ENCODE assay signal across 18 cellular contexts in genomic region chr14:103898711-103899110, GRCh38. TPM values are rescaled to one million over a fixed set of nuclear protein-coding genes. Genes with fewer than 3 reads are reported as not detected.
DNase-seq lines count a peak whose midpoint lies in the region; ATAC-seq, FAIRE-seq and TF ChIP-seq lines count a peak whose summit lies in the region.
"Had no signal": no experiment of that assay in that cellular context is flagged by ENCODE, and none has a peak within 500 bp of the region (broad histone marks: within the 10 kb centered on the region; RNA-seq: fewer than 3 reads in every experiment).

No MANE protein-coding gene starts in this region.

- no TSS peak for BruUV-seq in HepG2 (replicated peaks; lab: Mats Ljungman, UMichigan)

- peaks cover 4% of the 10 kb centered on the region in 2 donors for H3K9me3 Mint-ChIP-seq in stimulated activated naive B cell treated with anti-CD40 and anti-IgM and Interleukin-4, amounts not matched to agents 10 μg/mL and 1 μg/mL and 100 μg/mL, for 72 hours
- H3K9me3 Mint-ChIP-seq: CD8-positive, alpha-beta memory T cell had no signal

- peaks cover 5% of the 10 kb centered on the region in 2 donors for H3K27me3 Mint-ChIP-seq in stimulated activated naive B cell treated with anti-CD40 and anti-IgM and Interleukin-4, amounts not matched to agents 10 μg/mL and 1 μg/mL and 100 μg/mL, for 72 hours

- TF ChIP-seq POLR2A in HepG2 (IDR thresholded peaks at IDR 0.05; ENCODE audit: insufficient read depth in 1 of 2, low read depth in 2 of 2, low read length in 2 of 2): no peak
- no peak for TF ChIP-seq POLR2A in right lobe of liver (IDR thresholded peaks at IDR 0.05)

- H3K36me3 ChIP-seq in HepG2 (replicated peaks in 1 of 2; ENCODE audit: control insufficient read depth in 1 of 2, insufficient read depth in 2 of 2, low read length in 2 of 2): no peaks in the 10 kb centered on the region
- H3K36me3 ChIP-seq in right lobe of liver: no peaks in the 10 kb centered on the region
- no peaks in the 10 kb centered on the region for H3K36me3 ChIP-seq in osteoblast (ENCODE audit: insufficient read depth, low read length)
- H3K36me3 ChIP-seq: BLaER1 had no signal

- H2AFZ ChIP-seq in HepG2 (ENCODE audit: low read length) (no peak overlapping the region), osteoblast (ENCODE audit: low read length) (no peak overlapping the region)
- H2AFZ ChIP-seq: GM23248 had no signal

- ATAC-seq in HepG2 (peak; percentile 17; the same call in 2 of the 3 replicates), right lobe of liver (no peak), esophagus mucosa (peak; percentile 24)
- no peak for ATAC-seq in stimulated activated naive B cell treated with anti-CD40 and anti-IgM and Interleukin-4, amounts not matched to agents 10 μg/mL and 1 μg/mL and 100 μg/mL, for 72 hours (replicated peaks)

- no peaks in the 10 kb centered on the region for H4K20me1 ChIP-seq in HepG2 (ENCODE audit: insufficient read depth, low read length)
- no peaks in the 10 kb centered on the region for H4K20me1 ChIP-seq in osteoblast (ENCODE audit: insufficient read depth, low read length)
- H4K20me1 ChIP-seq: BLaER1 had no signal

- peaks cover 0 to 2% of the 10 kb centered on the region in 2 donors for H3K4me1 Mint-ChIP-seq in stimulated activated naive B cell treated with anti-CD40 and anti-IgM and Interleukin-4, amounts not matched to agents 10 μg/mL and 1 μg/mL and 100 μg/mL, for 72 hours

- no peak overlapping the region for H3K9ac ChIP-seq in HepG2 (ENCODE audit: insufficient read depth, low read depth, low read length)
- H3K9ac ChIP-seq: BLaER1, GM23248 had no signal

- no peaks in the 10 kb centered on the region; a peak in 1 of 5 replicates for H3K27me3 ChIP-seq in HepG2 (ENCODE audit: control insufficient read depth in 1 of 2, insufficient read depth in 2 of 2, low read length in 2 of 2)
- H3K27me3 ChIP-seq in right lobe of liver: no peaks in the 10 kb centered on the region
- H3K27me3 ChIP-seq in osteoblast (ENCODE audit: insufficient read depth, low read length): no peaks in the 10 kb centered on the region
- H3K27me3 ChIP-seq: BLaER1 had no signal

- in situ Hi-C loops in HepG2 (cut with HindIII; ENCODE audit: extremely low pct_ligation_motif_present, low pct_unique_long_range_greater_than_20kb): no loop called here

- H3K4me2 ChIP-seq in HepG2 (ENCODE audit: low read depth, low read length) (no peak overlapping the region; the same call in 1 of the 2 replicates), osteoblast (ENCODE audit: insufficient read depth, low read length) (no peak overlapping the region)
- H3K4me2 ChIP-seq: BLaER1 had no signal

- intact Hi-C loops in HepG2 (cut with micrococcal nuclease; ENCODE audit: unreplicated experiment): no loop called here
- intact Hi-C loops in right lobe of liver (cut with DNase I): no loop called here

- no peak overlapping the region for H3K4me3 ChIP-seq in HepG2 (replicated peaks in 1 of 3; ENCODE audit: insufficient read depth in 1 of 3, low read depth in 2 of 3, low read length in 3 of 3)
- no peak overlapping the region for H3K4me3 ChIP-seq in right lobe of liver
- no peak overlapping the region for H3K4me3 ChIP-seq in osteoblast (ENCODE audit: insufficient read depth, low read length)
- H3K4me3 ChIP-seq: BLaER1, GM23248 had no signal

- TF ChIP-seq RAD21 in HepG2 (CRISPR knock-in tag; IDR thresholded peaks at IDR 0.05): no peak

- no peak for FAIRE-seq in HepG2 (lab: Jason Lieb, UNC)

- WGBS in HepG2 (ENCODE audit: low lambda C conversion rate): no CpG with 5 or more reads among the region's 9 CpGs
- WGBS in right lobe of liver (ENCODE audit: insufficient coverage, low coverage, low lambda C conversion rate, missing lambda C conversion rate): no CpG with 5 or more reads among the region's 9 CpGs

- TF ChIP-seq CTCF in HepG2 (CRISPR knock-in tag; IDR thresholded peaks at IDR 0.05) (no peak), right lobe of liver (IDR thresholded peaks at IDR 0.05) (no peak), osteoblast (IDR thresholded peaks at IDR 0.05; ENCODE audit: extremely low read depth, low read depth, low read length) (no peak)

- TF ChIP-seq EP300 in HepG2 (IDR thresholded peaks at IDR 0.05; ENCODE audit: low read depth in 2 of 2, low read length in 2 of 2) (no peak), HepG2 (CRISPR knock-in tag; IDR thresholded peaks at IDR 0.05; ENCODE audit: borderline replicate concordance) (no peak)

- peaks cover 3 to 4% of the 10 kb centered on the region in 2 donors for H3K36me3 Mint-ChIP-seq in stimulated activated naive B cell treated with anti-CD40 and anti-IgM and Interleukin-4, amounts not matched to agents 10 μg/mL and 1 μg/mL and 100 μg/mL, for 72 hours

- CTCF ChIA-PET in HepG2 (lab: Yijun Ruan, JAX; ENCODE audit: low intra/inter-chr PET ratio, low total read pairs): no interaction called here

- no peak for DNase-seq in HepG2 (ENCODE audit: low spot score)
- DNase-seq in right lobe of liver: no peak
- peak; percentile 76 for DNase-seq in osteoblast (ENCODE audit: insufficient read length, low spot score, missing footprints)
- no peak for DNase-seq in 8988T
- DNase-seq in stimulated activated naive B cell treated with anti-CD40 and anti-IgM and Interleukin-4, amounts not matched to agents 10 μg/mL and 1 μg/mL and 100 μg/mL, for 72 hours: no peak
- DNase-seq in stimulated activated CD4-positive, alpha-beta T cell treated with anti-CD3 and anti-CD28 coated beads, Interleukin-1b, Interleukin-23, amount 100 ng/mL, for 48 hours: no peak
- DNase-seq: AML-193; Caco-2; CD8-positive, alpha-beta memory T cell; DMS53; GM23248; H9; HFFc6 had no signal

- no peak overlapping the region for H3K4me3 Mint-ChIP-seq in stimulated activated naive B cell treated with anti-CD40 and anti-IgM and Interleukin-4, amounts not matched to agents 10 μg/mL and 1 μg/mL and 100 μg/mL, for 72 hours
- H3K4me3 Mint-ChIP-seq: CD8-positive, alpha-beta memory T cell; H9; HFFc6 had no signal

- H3K27ac ChIP-seq in HepG2 (ENCODE audit: extremely low read length, insufficient read depth, low read length): no peak overlapping the region
- no peak overlapping the region for H3K27ac ChIP-seq in right lobe of liver
- H3K27ac ChIP-seq in osteoblast (ENCODE audit: low read depth, low read length): no peak overlapping the region
- H3K27ac ChIP-seq: 22Rv1, BLaER1, GM23248 had no signal

- POLR2A ChIA-PET in HepG2 (lab: Yijun Ruan, JAX): interaction anchor here (0.7 to 6.3 kb wide), 3 partner anchors 8 to 19 kb away, joined by 3 to 62 read pairs (median 4); no protein-coding TSS in a partner anchor

- H3K4me1 ChIP-seq in HepG2 (ENCODE audit: insufficient read depth, low read length) (peaks cover 57% of the 10 kb centered on the region), right lobe of liver (peaks cover 0 to 35% (median 13%) of the 10 kb centered on the region in 4 donors), osteoblast (ENCODE audit: insufficient read depth, low read length) (no peaks in the 10 kb centered on the region)
- H3K4me1 ChIP-seq: BLaER1, Caco-2 had no signal

- H3K9me3 ChIP-seq in HepG2 (ENCODE audit: low read length) (no peaks in the 10 kb centered on the region), right lobe of liver (no peaks in the 10 kb centered on the region), osteoblast (ENCODE audit: low read depth, low read length) (no peaks in the 10 kb centered on the region)
- H3K9me3 ChIP-seq: Caco-2 had no signal

- no peaks in the 10 kb centered on the region for H3K79me2 ChIP-seq in HepG2 (ENCODE audit: insufficient read depth, low read length)
- H3K79me2 ChIP-seq in osteoblast (ENCODE audit: insufficient read depth, low read length): no peaks in the 10 kb centered on the region

- H3K27ac Mint-ChIP-seq in stimulated activated naive B cell treated with anti-CD40 and anti-IgM and Interleukin-4, amounts not matched to agents 10 μg/mL and 1 μg/mL and 100 μg/mL, for 72 hours: no peak overlapping the region
- H3K27ac Mint-ChIP-seq: H9, HFFc6 had no signal

RNA-seq across cellular contexts. Expression of gene TDRD9, which starts 29.5 kb away (rescaled TPM):
- total RNA-seq in HepG2 (2016; rRNA removed; fragmentation: Illumina TruSeq; extraction: Trizol) (not detected in 2 replicates), right lobe of liver (under 1 TPM in 5 of 6 experiments, not detected in 1; 0.31 to 0.86 (median 0.43) TPM), esophagus mucosa (0.16 TPM), osteoblast (0.29 and 1.1 TPM in 2 replicates)
- not detected in 2 replicates for total RNA-seq in HepG2 (2016; cell fraction: cytosol; rRNA removed; fragmentation: Illumina TruSeq; extraction: Trizol; ENCODE audit: low read depth)
- not detected in 2 replicates for total RNA-seq in HepG2 (2016; cell fraction: insoluble cytoplasmic fraction; rRNA removed; fragmentation: Illumina TruSeq; extraction: Trizol)
- not detected in 2 replicates for total RNA-seq in HepG2 (2016; cell fraction: membrane; rRNA removed; fragmentation: Illumina TruSeq; extraction: Trizol)
- not detected in 2 replicates for total RNA-seq in HepG2 (2016; cell fraction: nucleus; rRNA removed; fragmentation: Illumina TruSeq; extraction: Trizol)
- polyA plus RNA-seq in HepG2 (2011; rRNA removed): not detected in 2 replicates
- not detected in 2 replicates for polyA plus RNA-seq in HepG2 (2011; cell fraction: cytosol; rRNA removed)
- not detected in 2 replicates for polyA plus RNA-seq in HepG2 (2011; cell fraction: nucleus; rRNA removed)
- polyA plus RNA-seq in HepG2 (2012): not detected in 2 replicates
- not detected in 2 replicates for polyA plus RNA-seq in HepG2 (2016; cell fraction: cytosol; fragmentation: Illumina TruSeq; extraction: Trizol; ENCODE audit: low read depth)
- polyA plus RNA-seq in HepG2 (2016; cell fraction: insoluble cytoplasmic fraction; fragmentation: Illumina TruSeq; extraction: Trizol; ENCODE audit: low read depth): not detected in 2 replicates
- not detected in 2 replicates for polyA plus RNA-seq in HepG2 (2016; cell fraction: membrane; fragmentation: Illumina TruSeq; extraction: Trizol; ENCODE audit: low read depth)
- polyA plus RNA-seq in HepG2 (2016; cell fraction: nucleus; fragmentation: Illumina TruSeq; extraction: Trizol; ENCODE audit: insufficient read depth, low read depth): not detected in 2 replicates
- polyA minus RNA-seq in HepG2 (2011; rRNA and poly(A)+ RNA removed; ENCODE audit: low replicate concordance): 20.1 TPM in 1 of 2 replicates, not detected in the other
- polyA minus RNA-seq in HepG2 (2011; cell fraction: cytosol; rRNA and poly(A)+ RNA removed): not detected in 2 replicates
- not detected in 2 replicates for polyA minus RNA-seq in HepG2 (2011; cell fraction: nucleus; rRNA and poly(A)+ RNA removed)
- total RNA-seq: Caco-2, Daoy, GM23248, H9, HFFc6, HT1080 had no signal
- polyA plus RNA-seq: GM23248 had no signal

RNA-seq across cellular contexts. Expression of gene RD3L, which starts 43.6 kb away (rescaled TPM):
- total RNA-seq in HepG2 (2016; rRNA removed; fragmentation: Illumina TruSeq; extraction: Trizol) (not detected in 2 replicates), right lobe of liver (1 to 10 TPM in 1 of 6 experiments, under 1 TPM in 2, not detected in 3; 0.22 to 1.2 (median 0.25) TPM), esophagus mucosa (not detected), osteoblast (not detected in 2 replicates)
- not detected in 2 replicates for total RNA-seq in HepG2 (2016; cell fraction: cytosol; rRNA removed; fragmentation: Illumina TruSeq; extraction: Trizol; ENCODE audit: low read depth)
- total RNA-seq in HepG2 (2016; cell fraction: insoluble cytoplasmic fraction; rRNA removed; fragmentation: Illumina TruSeq; extraction: Trizol): not detected in 2 replicates
- not detected in 2 replicates for total RNA-seq in HepG2 (2016; cell fraction: membrane; rRNA removed; fragmentation: Illumina TruSeq; extraction: Trizol)
- not detected in 2 replicates for total RNA-seq in HepG2 (2016; cell fraction: nucleus; rRNA removed; fragmentation: Illumina TruSeq; extraction: Trizol)
- polyA plus RNA-seq in HepG2 (2011; rRNA removed): not detected in 2 replicates
- polyA plus RNA-seq in HepG2 (2011; cell fraction: cytosol; rRNA removed): not detected in 2 replicates
- polyA plus RNA-seq in HepG2 (2011; cell fraction: nucleus; rRNA removed): not detected in 2 replicates
- polyA plus RNA-seq in HepG2 (2012): not detected in 2 replicates
- polyA plus RNA-seq in HepG2 (2016; cell fraction: cytosol; fragmentation: Illumina TruSeq; extraction: Trizol; ENCODE audit: low read depth): not detected in 2 replicates
- polyA plus RNA-seq in HepG2 (2016; cell fraction: insoluble cytoplasmic fraction; fragmentation: Illumina TruSeq; extraction: Trizol; ENCODE audit: low read depth): not detected in 2 replicates
- polyA plus RNA-seq in HepG2 (2016; cell fraction: membrane; fragmentation: Illumina TruSeq; extraction: Trizol; ENCODE audit: low read depth): not detected in 2 replicates
- polyA plus RNA-seq in HepG2 (2016; cell fraction: nucleus; fragmentation: Illumina TruSeq; extraction: Trizol; ENCODE audit: insufficient read depth, low read depth): not detected in 2 replicates
- not detected in 2 replicates for polyA minus RNA-seq in HepG2 (2011; rRNA and poly(A)+ RNA removed; ENCODE audit: low replicate concordance)
- not detected in 2 replicates for polyA minus RNA-seq in HepG2 (2011; cell fraction: cytosol; rRNA and poly(A)+ RNA removed)
- not detected in 2 replicates for polyA minus RNA-seq in HepG2 (2011; cell fraction: nucleus; rRNA and poly(A)+ RNA removed)
- total RNA-seq: Caco-2; CD8-positive, alpha-beta memory T cell; Daoy; GM23248; H9; HFFc6; HT1080 had no signal
- polyA plus RNA-seq: CD8-positive, alpha-beta memory T cell; GM23248 had no signal

RNA-seq across cellular contexts. Expression of gene PPP1R13B, which starts 51.3 kb away (rescaled TPM):
- total RNA-seq in HepG2 (2016; rRNA removed; fragmentation: Illumina TruSeq; extraction: Trizol) (5.3 and 9.4 TPM in 2 replicates), right lobe of liver (10 to 100 TPM in 5 of 6 experiments, 1 to 10 TPM in 1; 9.2 to 22.4 (median 13.9) TPM), esophagus mucosa (35.9 TPM), osteoblast (3.3 and 4.4 TPM in 2 replicates)
- 36.5 and 44.3 TPM in 2 replicates for total RNA-seq in HepG2 (2016; cell fraction: cytosol; rRNA removed; fragmentation: Illumina TruSeq; extraction: Trizol; ENCODE audit: low read depth)
- total RNA-seq in HepG2 (2016; cell fraction: insoluble cytoplasmic fraction; rRNA removed; fragmentation: Illumina TruSeq; extraction: Trizol): 5.9 and 7.8 TPM in 2 replicates
- total RNA-seq in HepG2 (2016; cell fraction: membrane; rRNA removed; fragmentation: Illumina TruSeq; extraction: Trizol): 11.4 and 12.4 TPM in 2 replicates
- 13.0 and 13.3 TPM in 2 replicates for total RNA-seq in HepG2 (2016; cell fraction: nucleus; rRNA removed; fragmentation: Illumina TruSeq; extraction: Trizol)
- polyA plus RNA-seq in HepG2 (2011; rRNA removed): 4.6 and 5.3 TPM in 2 replicates
- 2.9 and 3.0 TPM in 2 replicates for polyA plus RNA-seq in HepG2 (2011; cell fraction: cytosol; rRNA removed)
- polyA plus RNA-seq in HepG2 (2011; cell fraction: nucleus; rRNA removed): 20.9 and 24.0 TPM in 2 replicates
- 5.1 and 6.3 TPM in 2 replicates for polyA plus RNA-seq in HepG2 (2012)
- polyA plus RNA-seq in HepG2 (2016; cell fraction: cytosol; fragmentation: Illumina TruSeq; extraction: Trizol; ENCODE audit: low read depth): 2.2 and 2.3 TPM in 2 replicates
- 4.2 and 6.1 TPM in 2 replicates for polyA plus RNA-seq in HepG2 (2016; cell fraction: insoluble cytoplasmic fraction; fragmentation: Illumina TruSeq; extraction: Trizol; ENCODE audit: low read depth)
- 4.0 and 4.8 TPM in 2 replicates for polyA plus RNA-seq in HepG2 (2016; cell fraction: membrane; fragmentation: Illumina TruSeq; extraction: Trizol; ENCODE audit: low read depth)
- 33.9 and 35.1 TPM in 2 replicates for polyA plus RNA-seq in HepG2 (2016; cell fraction: nucleus; fragmentation: Illumina TruSeq; extraction: Trizol; ENCODE audit: insufficient read depth, low read depth)
- 8.5 and 13.6 TPM in 2 replicates for polyA minus RNA-seq in HepG2 (2011; rRNA and poly(A)+ RNA removed; ENCODE audit: low replicate concordance)
- polyA minus RNA-seq in HepG2 (2011; cell fraction: cytosol; rRNA and poly(A)+ RNA removed): 2.9 and 4.5 TPM in 2 replicates
- polyA minus RNA-seq in HepG2 (2011; cell fraction: nucleus; rRNA and poly(A)+ RNA removed): 14.5 and 21.1 TPM in 2 replicates

Comparison
In these comparisons a context has a peak if more than half of its experiments do, and no peak if none do; other contexts are left out.
1. ATAC-seq: peak in HepG2 (single experiment) and esophagus mucosa (single experiment); none in right lobe of liver (0 of 4) and stimulated activated naive B cell treated with anti-CD40 and anti-IgM and Interleukin-4, amounts not matched to agents 10 μg/mL and 1 μg/mL and 100 μg/mL, for 72 hours (0 of 2).